In genomic region chr10:124615259-124615658, GRCh38 we compare ENCODE assay signal across 16 cellular contexts.
"Had no signal": no experiment of that assay in that cellular context is flagged by ENCODE, and none has a peak within 500 bp of the region (broad histone marks: within the 10 kb centered on the region; RNA-seq: fewer than 3 reads in every experiment).

No MANE protein-coding gene starts in this region.

- H3K27me3 Mint-ChIP-seq: activated naive CD8-positive, alpha-beta T cell treated with anti-CD3 and anti-CD28 coated beads, Interleukin-2, amount 50 U/mL, for 24 hours; activated T-helper 17 cell treated with anti-CD3 and anti-CD28 coated beads, Interleukin-2, amount 50 U/mL, for 72 hours had no signal

- H3K4me3 Mint-ChIP-seq: activated naive CD4-positive, alpha-beta T cell treated with anti-CD3 and anti-CD28 coated beads for 36 hours; activated naive CD8-positive, alpha-beta T cell treated with anti-CD3 and anti-CD28 coated beads, Interleukin-2, amount 50 U/mL, for 24 hours; WTC11 had no signal

- H3K4me3 ChIP-seq: esophagus muscularis mucosa, lung had no signal

- ATAC-seq: activated naive CD8-positive, alpha-beta T cell treated with anti-CD3 and anti-CD28 coated beads, Interleukin-2, amount 50 U/mL, for 24 hours; activated T-helper 17 cell treated with anti-CD3 and anti-CD28 coated beads, Interleukin-2, amount 50 U/mL, for 72 hours; SK-N-SH treated with all-trans-retinoic acid at 6 μM for 48 hours had no signal

- H3K9me3 ChIP-seq: esophagus muscularis mucosa had no signal

- H3K27ac Mint-ChIP-seq: activated naive CD4-positive, alpha-beta T cell treated with anti-CD3 and anti-CD28 coated beads for 36 hours; activated naive CD8-positive, alpha-beta T cell treated with anti-CD3 and anti-CD28 coated beads, Interleukin-2, amount 50 U/mL, for 24 hours; activated T-helper 17 cell treated with anti-CD3 and anti-CD28 coated beads, Interleukin-2, amount 50 U/mL, for 72 hours had no signal

- DNase-seq: activated CD4-positive, alpha-beta T cell treated with anti-CD3 and anti-CD28 coated beads for 48 hours; activated CD8-positive, alpha-beta memory T cell treated with anti-CD3 and anti-CD28 coated beads for 24 hours; activated naive CD4-positive, alpha-beta T cell treated with anti-CD3 and anti-CD28 coated beads for 36 hours; activated naive CD8-positive, alpha-beta T cell treated with anti-CD3 and anti-CD28 coated beads, Interleukin-2, amount 50 U/mL, for 24 hours; aorta; islet precursor cell; posterior cingulate gyrus; stimulated activated CD4-positive, alpha-beta T cell treated with anti-CD3 and anti-CD28 coated beads, Interleukin-2, amount 100 ng/mL, for 48 hours; stimulated activated naive CD4-positive, alpha-beta T cell treated with Interleukin-2 at 50 U/mL for 16 hours; substantia nigra; trophoblast cell had no signal

- H3K9me3 Mint-ChIP-seq: activated naive CD4-positive, alpha-beta T cell treated with anti-CD3 and anti-CD28 coated beads for 36 hours; activated naive CD8-positive, alpha-beta T cell treated with anti-CD3 and anti-CD28 coated beads, Interleukin-2, amount 50 U/mL, for 24 hours; activated T-helper 17 cell treated with anti-CD3 and anti-CD28 coated beads, Interleukin-2, amount 50 U/mL, for 72 hours; WTC11 had no signal

- H3K36me3 Mint-ChIP-seq: WTC11 had no signal

- H3K27me3 ChIP-seq: esophagus muscularis mucosa had no signal

- H3K27ac ChIP-seq: esophagus muscularis mucosa had no signal
